ENCODE assay signal across 19 cellular contexts in the genomic region with DNA sequence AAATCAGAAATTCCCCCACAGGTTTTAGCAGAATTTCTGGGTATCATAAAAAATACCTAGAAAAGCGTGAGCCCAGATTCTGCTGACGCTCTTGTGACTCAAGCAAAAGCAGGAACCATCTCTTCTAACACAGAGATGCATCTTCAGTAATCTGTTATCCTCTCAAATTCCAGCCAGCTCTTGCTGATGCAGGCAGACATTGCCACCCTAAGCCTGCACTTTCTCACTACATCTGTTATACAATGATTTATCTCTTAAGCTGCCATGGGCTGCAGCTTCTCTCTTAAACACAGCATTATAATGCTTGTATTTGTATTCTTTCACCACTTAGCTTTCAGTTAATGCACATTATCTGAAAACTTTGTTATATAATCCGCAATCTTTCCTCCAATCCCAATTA.
"Had no signal": no experiment of that assay in that cellular context is flagged by ENCODE, and none has a peak within 500 bp of the region (broad histone marks: within the 10 kb centered on the region; RNA-seq: fewer than 3 reads in every experiment).

No MANE protein-coding gene starts in this region.

- H3K4me1 Mint-ChIP-seq: activated CD4-positive, alpha-beta T cell treated with anti-CD3 and anti-CD28 coated beads, Interleukin-2, amount 10 ng/mL, durations not matched to agents 7 days and 5 days; activated naive CD8-positive, alpha-beta T cell treated with anti-CD3 and anti-CD28 coated beads, Interleukin-2, amount 50 U/mL, for 24 hours; naive B cell had no signal

- DNase-seq: activated CD4-positive, alpha-beta T cell treated with anti-CD3 and anti-CD28 coated beads, Interleukin-2, amount 10 ng/mL, durations not matched to agents 7 days and 5 days; activated CD4-positive, CD25-positive, alpha-beta regulatory T cell treated with anti-CD3 and anti-CD28 coated beads, Interleukin-2, amount 50 U/mL, for 72 hours; activated CD8-positive, alpha-beta T cell treated with anti-CD3 and anti-CD28 coated beads, Interleukin-2, amount 10 ng/mL, durations not matched to agents 7 days and 5 days; activated gamma-delta T cell; activated naive CD4-positive, alpha-beta T cell treated with anti-CD3 and anti-CD28 coated beads, Interleukin-2, amount 50 U/mL, for 16 hours; activated naive CD8-positive, alpha-beta T cell treated with anti-CD3 and anti-CD28 coated beads, Interleukin-2, amount 50 U/mL, for 24 hours; body of pancreas; cortex of kidney; heart right ventricle; islet precursor cell; naive B cell; stimulated activated CD4-positive, alpha-beta T cell treated with anti-CD3 and anti-CD28 coated beads, Interleukin-2, amount 100 ng/mL, for 48 hours; stimulated activated CD8-positive, alpha-beta memory T cell treated with anti-CD3 and anti-CD28 coated beads, Interleukin-4, amount 100 ng/mL, for 48 hours; stimulated activated naive CD4-positive, alpha-beta T cell; testis; trophoblast cell; uterus had no signal

- ATAC-seq: activated CD8-positive, alpha-beta T cell treated with anti-CD3 and anti-CD28 coated beads, Interleukin-2, amount 10 ng/mL, durations not matched to agents 7 days and 5 days; activated naive CD8-positive, alpha-beta T cell treated with anti-CD3 and anti-CD28 coated beads, Interleukin-2, amount 50 U/mL, for 24 hours; body of pancreas; heart right ventricle; left lobe of liver had no signal

- H3K36me3 Mint-ChIP-seq: naive B cell had no signal

- H3K4me3 Mint-ChIP-seq: activated CD4-positive, alpha-beta T cell treated with anti-CD3 and anti-CD28 coated beads, Interleukin-2, amount 10 ng/mL, durations not matched to agents 7 days and 5 days; activated CD8-positive, alpha-beta T cell treated with anti-CD3 and anti-CD28 coated beads, Interleukin-2, amount 10 ng/mL, durations not matched to agents 7 days and 5 days; activated naive CD8-positive, alpha-beta T cell treated with anti-CD3 and anti-CD28 coated beads, Interleukin-2, amount 50 U/mL, for 24 hours; activated T-helper 1 cell treated with anti-CD3 and anti-CD28 coated beads, Interleukin-12 subunit alpha, Interleukin-12 subunit beta, Interleukin-2, Interleukin-4 antibody, amounts not matched to agents 30 ng/mL and 10 ng/mL and 1 ng/mL, durations not matched to agents 14 hours and 24 hours and 36 hours; naive B cell had no signal

- H3K9me3 Mint-ChIP-seq: activated CD4-positive, alpha-beta T cell treated with anti-CD3 and anti-CD28 coated beads, Interleukin-2, amount 10 ng/mL, durations not matched to agents 7 days and 5 days; activated naive CD8-positive, alpha-beta T cell treated with anti-CD3 and anti-CD28 coated beads, Interleukin-2, amount 50 U/mL, for 24 hours; activated T-helper 1 cell treated with anti-CD3 and anti-CD28 coated beads, Interleukin-12 subunit alpha, Interleukin-12 subunit beta, Interleukin-2, Interleukin-4 antibody, amounts not matched to agents 30 ng/mL and 10 ng/mL and 1 ng/mL, durations not matched to agents 14 hours and 24 hours and 36 hours had no signal

- H3K27ac Mint-ChIP-seq: activated CD4-positive, alpha-beta T cell treated with anti-CD3 and anti-CD28 coated beads, Interleukin-2, amount 10 ng/mL, durations not matched to agents 7 days and 5 days; activated CD8-positive, alpha-beta T cell treated with anti-CD3 and anti-CD28 coated beads, Interleukin-2, amount 10 ng/mL, durations not matched to agents 7 days and 5 days; activated naive CD8-positive, alpha-beta T cell treated with anti-CD3 and anti-CD28 coated beads, Interleukin-2, amount 50 U/mL, for 24 hours; activated T-helper 1 cell treated with anti-CD3 and anti-CD28 coated beads, Interleukin-12 subunit alpha, Interleukin-12 subunit beta, Interleukin-2, Interleukin-4 antibody, amounts not matched to agents 30 ng/mL and 10 ng/mL and 1 ng/mL, durations not matched to agents 14 hours and 24 hours and 36 hours had no signal
